9 cellular contexts compared by ENCODE assay signal in genomic region chr11:119144825-119145476, GRCh38. TPM values are rescaled to one million over a fixed set of nuclear protein-coding genes. Genes with fewer than 3 reads are reported as not detected.
A peak's percentile ranks its signal among the peaks of the same experiment; 100 is the strongest.
DNase-seq lines count a peak whose midpoint lies in the region; ATAC-seq and TF ChIP-seq lines count a peak whose summit lies in the region.
"Had no signal": no experiment of that assay in that cellular context is flagged by ENCODE, and none has a peak within 500 bp of the region (broad histone marks: within the 10 kb centered on the region; RNA-seq: fewer than 3 reads in every experiment).

No MANE protein-coding gene starts in this region.

- no peak overlapping the region for H3K27ac ChIP-seq in VCaP

- TF ChIP-seq CTCF in VCaP (conservative IDR thresholded peaks at IDR 0.05), result peak; percentile 79
- peak; percentile 62 for TF ChIP-seq CTCF in fibroblast of villous mesenchyme (IDR thresholded peaks at IDR 0.05; ENCODE audit: insufficient read depth, low read depth, low read length)

- DNase-seq in CMK (ENCODE audit: low read depth), result peak; percentile 56
- DNase-seq in NCI-H1930 (lab: John Stamatoyannopoulos, UW), result peak; percentile 32 to 42
- DNase-seq in fibroblast of villous mesenchyme (ENCODE audit: low read depth), result peak; percentile 76
- DNase-seq in non-pigmented ciliary epithelial cell (ENCODE audit: low read depth), result peak; percentile 52
- no peak for DNase-seq in effector CD4-positive, alpha-beta T cell

- ATAC-seq in GM19372 (IDR thresholded peaks at IDR 0.05; ENCODE audit: low read depth, unreplicated experiment) (peak; percentile 54), HG03460 (IDR thresholded peaks at IDR 0.05; ENCODE audit: unreplicated experiment) (no peak)
- ATAC-seq: T-cell had no signal

- H3K4me3 ChIP-seq in fibroblast of villous mesenchyme (ENCODE audit: low read depth, low read length), result no peak overlapping the region

RNA-seq across cellular contexts. Expression of gene ABCG4, which starts 3.9 kb away (rescaled TPM):
- under 0.01 and 0.86 TPM in 2 replicates for total RNA-seq in fibroblast of villous mesenchyme

RNA-seq across cellular contexts. Expression of gene HINFP, which starts 23.6 kb away (rescaled TPM):
- 18.6 and 20.3 TPM in 2 replicates for total RNA-seq in fibroblast of villous mesenchyme

RNA-seq across cellular contexts. Expression of gene NLRX1, which starts 23.6 kb away (rescaled TPM):
- total RNA-seq in fibroblast of villous mesenchyme, result 16.4 and 17.7 TPM in 2 replicates

RNA-seq across cellular contexts. Expression of gene C2CD2L, which starts 37.8 kb away (rescaled TPM):
- total RNA-seq in fibroblast of villous mesenchyme, result 4.5 and 5.6 TPM in 2 replicates

RNA-seq across cellular contexts. Expression of gene NHERF4, which starts 40.3 kb away (rescaled TPM):
- total RNA-seq in fibroblast of villous mesenchyme, result not detected in 2 replicates
